ENCODE assay signal across 15 cellular contexts in the genomic region with DNA sequence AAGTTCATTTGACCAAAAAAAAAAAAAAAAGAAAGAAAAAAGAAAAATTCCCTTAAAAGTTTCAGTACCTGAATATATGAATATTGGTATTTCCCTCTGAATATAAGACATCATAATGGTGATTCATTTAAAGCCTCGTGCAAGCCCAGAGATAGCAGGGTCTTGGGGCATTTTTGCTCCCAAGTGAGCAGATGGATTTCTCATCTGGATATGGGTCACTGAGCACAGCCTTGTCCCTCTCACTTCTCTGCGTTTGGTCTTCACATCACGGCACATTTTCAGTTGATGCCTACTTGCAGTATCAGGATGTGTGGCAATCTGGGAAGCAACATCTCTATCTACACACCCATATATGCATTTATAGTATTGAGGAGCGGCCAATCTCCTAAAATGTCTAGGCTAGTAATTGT. TPM values are rescaled to one million over a fixed set of nuclear protein-coding genes. Genes with fewer than 3 reads are reported as not detected.
A peak's percentile ranks its signal among the peaks of the same experiment; 100 is the strongest.
DNase-seq lines count a peak whose midpoint lies in the region; ATAC-seq, FAIRE-seq and TF ChIP-seq lines count a peak whose summit lies in the region.
"Had no signal": no experiment of that assay in that cellular context is flagged by ENCODE, and none has a peak within 500 bp of the region (broad histone marks: within the 10 kb centered on the region; RNA-seq: fewer than 3 reads in every experiment).

No MANE protein-coding gene starts in this region.

- H3K79me2 ChIP-seq in GM12878 (ENCODE audit: control insufficient read depth, insufficient read depth, low read length) = peaks cover 98% of the 10 kb centered on the region

- H3K9me3 Mint-ChIP-seq in CD8-positive, alpha-beta memory T cell = peaks cover 0 to 7% (median 2%) of the 10 kb centered on the region in 5 donors

- in situ Hi-C loops in GM12878 (cut with MboI) = loop anchor here (25.0 kb wide), 1 partner anchor 1104 kb away; no protein-coding TSS in a partner anchor

- WGBS in GM12878 (ENCODE audit: insufficient coverage, insufficient replicate concordance, low lambda C conversion rate, missing lambda C conversion rate) = 1% methylated on average over 4 of the region's 4 CpGs

- H3K27ac ChIP-seq in CD8-positive, alpha-beta memory T cell (ENCODE audit: low read depth, low read length) = no peak overlapping the region
- peak overlapping the region; percentile 100 for H3K27ac ChIP-seq in GM12878 (ENCODE audit: control insufficient read depth, insufficient read depth)
- H3K27ac ChIP-seq: C4-2B, testis had no signal

- FAIRE-seq in GM12878 (lab: Jason Lieb, UNC) = no peak
- FAIRE-seq: TTC549 had no signal

- no peak overlapping the region for H2AFZ ChIP-seq in GM12878 (ENCODE audit: control insufficient read depth, low read depth, low read length)

- H3K27me3 Mint-ChIP-seq in CD8-positive, alpha-beta memory T cell = no peaks in the 10 kb centered on the region

- no peak for DNase-seq in CD8-positive, alpha-beta memory T cell
- no peak for DNase-seq in GM12878 (ENCODE audit: low read depth, low spot score)
- no peak for DNase-seq in stimulated activated CD4-positive, alpha-beta T cell treated with anti-CD3 and anti-CD28 coated beads, Interleukin-12 subunit alpha, Interleukin-12 subunit beta, amount 100 ng/mL, for 4 hours
- no peak for DNase-seq in OCI-M1 (lab: John Stamatoyannopoulos, UW)
- DNase-seq in MG63 = no peak
- no peak for DNase-seq in NCI-H748 (lab: John Stamatoyannopoulos, UW; ENCODE audit: unreplicated experiment)
- DNase-seq: kidney glomerular epithelial cell, NCI-H510A, right cardiac atrium, Right ventricle myocardium superior, testis had no signal

- CTCF ChIA-PET in CD8-positive, alpha-beta memory T cell (lab: Charles Lee) = interaction anchor here (2.1 kb wide), 1 partner anchor 11 kb away, joined by 9 read pairs; no protein-coding TSS in a partner anchor
- CTCF ChIA-PET in GM12878 (lab: Yijun Ruan, JAX) = interaction anchor here (1.1 to 4.0 kb wide), 7 partner anchors 10 to 115 kb away, joined by 3 to 30 read pairs (median 6); no protein-coding TSS in a partner anchor

- TF ChIP-seq EP300 in GM12878 (IDR thresholded peaks at IDR 0.05; ENCODE audit: borderline replicate concordance in 1 of 2, control insufficient read depth in 1 of 2, low read depth in 2 of 2, low read length in 2 of 2) = peak; percentile 85 to 97; a peak in 3 of 4 replicates

- SMC1A ChIA-PET in GM12878 (lab: Charles Lee; ENCODE audit: uncharacterized antibody, unreplicated experiment) = interaction anchor here (0.6 to 7.7 kb wide), 9 partner anchors 10 to 104 kb away, joined by 3 to 128 read pairs (median 14); no protein-coding TSS in a partner anchor

- intact Hi-C loops in GM12878 (cut with micrococcal nuclease; ENCODE audit: unreplicated experiment) = loop anchor here (2.0 to 5.0 kb wide), 4 partner anchors 19 to 504 kb away; a partner anchor contains a TSS

- TF ChIP-seq CTCF in GM12878 (IDR thresholded peaks at IDR 0.05 in 2 of 3, conservative IDR thresholded peaks at IDR 0.05 in 1 of 3; ENCODE audit: control insufficient read depth in 2 of 3, extremely low read depth in 1 of 3, insufficient read depth in 1 of 3, low read depth in 3 of 3, low read length in 3 of 3) = no peak

- H3K9ac ChIP-seq in GM12878 (ENCODE audit: control insufficient read depth, insufficient read depth, low read length) = peak overlapping the region; percentile 85

- H3K27me3 ChIP-seq in CD8-positive, alpha-beta memory T cell (ENCODE audit: insufficient read depth, low read length, poor library complexity, severe bottlenecking) = no peaks in the 10 kb centered on the region
- no peaks in the 10 kb centered on the region for H3K27me3 ChIP-seq in GM12878 (replicated peaks in 1 of 2; ENCODE audit: control insufficient read depth in 2 of 2, insufficient read depth in 2 of 2, low read length in 1 of 2)
- no peaks in the 10 kb centered on the region for H3K27me3 ChIP-seq in MG63
- H3K27me3 ChIP-seq: testis had no signal

- peak overlapping the region; percentile 92 for H3K4me2 ChIP-seq in GM12878 (ENCODE audit: control insufficient read depth, insufficient read depth)

- H3K27ac Mint-ChIP-seq in CD8-positive, alpha-beta memory T cell = peak overlapping the region; percentile 58 to 89 (median 78)

- TF ChIP-seq RAD21 in GM12878 (IDR thresholded peaks at IDR 0.05; ENCODE audit: insufficient read depth, low read depth, low read length) = no peak

- H3K4me3 ChIP-seq in CD8-positive, alpha-beta memory T cell (ENCODE audit: low read length) = no peak overlapping the region
- peak overlapping the region; percentile 48; the same call in 1 of the 2 replicates for H3K4me3 ChIP-seq in GM12878
- no peak overlapping the region for H3K4me3 ChIP-seq in MG63
- H3K4me3 ChIP-seq: testis had no signal

- peaks cover 37% of the 10 kb centered on the region for H3K4me1 ChIP-seq in CD8-positive, alpha-beta memory T cell (ENCODE audit: insufficient read depth, low read length)
- peaks cover 65% of the 10 kb centered on the region for H3K4me1 ChIP-seq in GM12878 (ENCODE audit: control insufficient read depth, insufficient read depth, low read length)
- H3K4me1 ChIP-seq: testis had no signal

- peaks cover 76 to 94% (median 91%) of the 10 kb centered on the region in 3 donors for H3K4me1 Mint-ChIP-seq in CD8-positive, alpha-beta memory T cell

- no peaks in the 10 kb centered on the region for H4K20me1 ChIP-seq in GM12878 (ENCODE audit: control insufficient read depth, insufficient read depth)

- H3K36me3 Mint-ChIP-seq in CD8-positive, alpha-beta memory T cell = peaks cover 4 to 8% (median 7%) of the 10 kb centered on the region in 3 donors

- H3K9me3 ChIP-seq in CD8-positive, alpha-beta memory T cell (ENCODE audit: low read length) = no peaks in the 10 kb centered on the region
- H3K9me3 ChIP-seq in GM12878 (replicated peaks; ENCODE audit: control insufficient read depth, insufficient read depth, low read length) = peaks cover 5% of the 10 kb centered on the region; the same call in 2 of the 3 replicates
- no peaks in the 10 kb centered on the region; the same call in 1 of the 2 replicates for H3K9me3 ChIP-seq in MG63
- H3K9me3 ChIP-seq: testis had no signal

- POLR2A ChIA-PET in CD8-positive, alpha-beta memory T cell (lab: Charles Lee) = interaction anchor here (0.7 to 1.4 kb wide), 3 partner anchors 20 to 1098 kb away, joined by 3 to 6 read pairs (median 6); no protein-coding TSS in a partner anchor
- POLR2A ChIA-PET in GM12878 (lab: Charles Lee) = interaction anchor here (0.7 to 5.9 kb wide), 8 partner anchors 11 to 54 kb away, joined by 4 to 95 read pairs (median 15); a partner anchor contains a TSS

- RAD21 ChIA-PET in GM12878 (lab: Charles Lee; ENCODE audit: unreplicated experiment) = interaction anchor here (0.9 to 5.9 kb wide), 13 partner anchors 7 to 502 kb away, joined by 3 to 50 read pairs (median 12); a partner anchor contains a TSS

- H3K36me3 ChIP-seq in CD8-positive, alpha-beta memory T cell (ENCODE audit: insufficient read depth, low read length) = no peaks in the 10 kb centered on the region
- H3K36me3 ChIP-seq in GM12878 (ENCODE audit: control insufficient read depth in 2 of 2, insufficient read depth in 2 of 2, low read length in 1 of 2) (peaks cover 1 to 5% of the 10 kb centered on the region in 2 experiments; a peak in 2 of 4 replicates), MG63 (peaks cover 5% of the 10 kb centered on the region; the same call in 1 of the 2 replicates)

- no TSS peak for BruUV-seq in GM12878 (replicated peaks; lab: Mats Ljungman, UMichigan)

- H3K4me3 Mint-ChIP-seq in CD8-positive, alpha-beta memory T cell = peak overlapping the region in 2 of 7 donors; percentile 30 to 46

- peak; percentile 44; the same call in 1 of the 2 replicates for TF ChIP-seq POLR2A in GM12878 (IDR thresholded peaks at IDR 0.05; ENCODE audit: low read depth, low read length)

- ATAC-seq in GM18907 (IDR thresholded peaks at IDR 0.05; ENCODE audit: unreplicated experiment) (peak; percentile 27), HG02938 (IDR thresholded peaks at IDR 0.05; ENCODE audit: unreplicated experiment) (peak; percentile 30), GM12878 (peak; percentile 34)
- ATAC-seq: right cardiac atrium had no signal

TF ChIP-seq in GM12878, 131 proteins besides CTCF, POLR2A, EP300 and RAD21 (continues in another document):
- TF ChIP-seq PAX8 (IDR thresholded peaks at IDR 0.05) = no peak
- peak; percentile 86 for TF ChIP-seq TBL1XR1 (IDR thresholded peaks at IDR 0.05; ENCODE audit: low read depth, low read length)
- TF ChIP-seq, protein P1, sequence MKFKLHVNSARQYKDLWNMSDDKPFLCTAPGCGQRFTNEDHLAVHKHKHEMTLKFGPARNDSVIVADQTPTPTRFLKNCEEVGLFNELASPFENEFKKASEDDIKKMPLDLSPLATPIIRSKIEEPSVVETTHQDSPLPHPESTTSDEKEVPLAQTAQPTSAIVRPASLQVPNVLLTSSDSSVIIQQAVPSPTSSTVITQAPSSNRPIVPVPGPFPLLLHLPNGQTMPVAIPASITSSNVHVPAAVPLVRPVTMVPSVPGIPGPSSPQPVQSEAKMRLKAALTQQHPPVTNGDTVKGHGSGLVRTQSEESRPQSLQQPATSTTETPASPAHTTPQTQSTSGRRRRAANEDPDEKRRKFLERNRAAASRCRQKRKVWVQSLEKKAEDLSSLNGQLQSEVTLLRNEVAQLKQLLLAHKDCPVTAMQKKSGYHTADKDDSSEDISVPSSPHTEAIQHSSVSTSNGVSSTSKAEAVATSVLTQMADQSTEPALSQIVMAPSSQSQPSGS (IDR thresholded peaks at IDR 0.05; ENCODE audit: low read length) = peak; percentile 93
- TF ChIP-seq EGR1 (IDR thresholded peaks at IDR 0.05; ENCODE audit: borderline replicate concordance in 1 of 2, low read depth in 2 of 2, low read length in 2 of 2) = no peak

RNA-seq across cellular contexts. Expression of a gene that starts 12.7 kb away (rescaled TPM):
- 10 to 100 TPM; 29.9 to 30.7 TPM for total RNA-seq in CD8-positive, alpha-beta memory T cell
- 49.1 TPM for polyA plus RNA-seq in CD8-positive, alpha-beta memory T cell
- 332 and 350 TPM in 2 replicates for total RNA-seq in GM12878 (2013; cell fraction: nucleolus; rRNA removed)
- total RNA-seq in GM12878 (2014; rRNA removed) = 105 and 127 TPM in 2 replicates
- total RNA-seq in GM12878 (2014; rRNA removed; fragmentation: Illumina TruSeq; extraction: Trizol) = 130 and 131 TPM in 2 replicates
- 67.7 and 70.4 TPM in 2 replicates for total RNA-seq in GM12878 (2021)
- 53.2 TPM for polyA plus RNA-seq in GM12878 (2011; ENCODE audit: low read depth)
- 172 and 229 TPM in 2 replicates for polyA plus RNA-seq in GM12878 (2011; rRNA removed)
- 60.9 and 69.0 TPM in 2 replicates for polyA plus RNA-seq in GM12878 (2011; cell fraction: cytosol; rRNA removed)
- 101 and 112 TPM in 2 replicates for polyA plus RNA-seq in GM12878 (2011; cell fraction: nucleus; rRNA removed)
- polyA plus RNA-seq in GM12878 (2012) = 83.8 and 106 TPM in 2 replicates
- polyA plus RNA-seq in GM12878 (2014; fragmentation: Illumina TruSeq; extraction: Trizol) = 164 and 219 TPM in 2 replicates
- polyA plus RNA-seq in GM12878 (2014; fragmentation: Nextera tagmentation; extraction: Ambion mirVana) = 100 to 1,000 TPM; 110 to 125 TPM
- 95.3 and 128 TPM in 2 replicates for polyA plus RNA-seq in GM12878 (2014; rRNA removed)
- polyA plus RNA-seq in GM12878 (2016; fragmentation: Nextera tagmentation; extraction: Ambion mirVana) = 100 to 1,000 TPM; 241 to 252 TPM
- 56.7 and 124 TPM in 2 replicates for polyA minus RNA-seq in GM12878 (2011; rRNA and poly(A)+ RNA removed)
- polyA minus RNA-seq in GM12878 (2011; cell fraction: cytosol; rRNA and poly(A)+ RNA removed) = 24.1 and 29.8 TPM in 2 replicates
- polyA minus RNA-seq in GM12878 (2011; cell fraction: nucleus; rRNA and poly(A)+ RNA removed) = 84.6 and 101 TPM in 2 replicates
- total RNA-seq in MG63 (2014; rRNA removed; shearing (Covaris generic); ENCODE audit: low replicate concordance) = 21.9 and 53.0 TPM in 2 replicates
